In the genomic region with DNA sequence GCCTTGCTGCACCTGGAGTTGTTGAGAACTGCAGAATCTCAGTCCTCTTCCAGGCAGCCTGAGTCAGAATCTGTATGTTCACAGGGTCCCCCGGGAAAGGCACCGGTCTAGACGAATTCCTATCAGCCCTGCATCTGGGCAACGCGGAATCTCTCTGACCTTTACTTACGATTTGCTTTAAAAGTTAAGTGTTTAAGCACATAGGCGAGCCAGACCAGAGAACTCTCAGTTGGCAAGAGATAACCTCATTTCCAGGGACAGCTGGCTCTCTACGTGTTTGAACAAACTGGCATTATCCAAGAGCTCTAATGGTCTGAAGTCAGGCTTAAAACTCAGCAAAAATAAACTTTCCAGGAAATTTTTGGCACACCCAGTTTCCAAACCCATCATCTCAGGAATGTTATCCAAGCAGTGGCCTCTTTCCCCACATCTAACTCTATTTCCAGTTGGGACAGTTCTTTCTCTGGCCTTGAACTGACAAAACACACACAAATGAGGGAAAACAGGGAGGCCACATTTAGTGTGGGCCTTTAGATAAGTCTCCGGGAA, we compare ENCODE assay signal across 19 cellular contexts. TPM values are rescaled to one million over a fixed set of nuclear protein-coding genes. Genes with fewer than 3 reads are reported as not detected.
DNase-seq lines count a peak whose midpoint lies in the region; FAIRE-seq and TF ChIP-seq lines count a peak whose summit lies in the region.
"Had no signal": no experiment of that assay in that cellular context is flagged by ENCODE, and none has a peak within 500 bp of the region (broad histone marks: within the 10 kb centered on the region; RNA-seq: fewer than 3 reads in every experiment).

No MANE protein-coding gene starts in this region.

- intact Hi-C loops in endothelial cell of umbilical vein (cut with micrococcal nuclease), result loop anchor here (1.0 kb wide), 1 partner anchor 76 kb away; no protein-coding TSS in a partner anchor

- H3K18ac ChIP-seq in mesenchymal stem cell (ENCODE audit: low read depth in 1 of 2, low read length in 2 of 2) (peak overlapping the region; percentile 16 to 27), neuronal stem cell (ENCODE audit: low read length) (no peak overlapping the region)

- H3K9me1 ChIP-seq in endothelial cell of umbilical vein (replicated peaks; ENCODE audit: control insufficient read depth, extremely low read depth, insufficient read depth, low read length), result no peaks in the 10 kb centered on the region

- H3K27me3 ChIP-seq in endothelial cell of umbilical vein (ENCODE audit: control insufficient read depth in 2 of 2, insufficient read depth in 2 of 2, low read length in 2 of 2) (no peaks in the 10 kb centered on the region), mesenchymal stem cell (ENCODE audit: control insufficient read depth in 1 of 2, insufficient read depth in 1 of 2, low read length in 2 of 2) (peaks cover 4 to 32% of the 10 kb centered on the region in 2 experiments), neuronal stem cell (ENCODE audit: control insufficient read depth in 3 of 3, insufficient read depth in 3 of 3, low read depth in 1 of 3, low read length in 3 of 3) (peaks cover 0 to 6% (median 0%) of the 10 kb centered on the region in 3 experiments)

- H3K9ac ChIP-seq in endothelial cell of umbilical vein (replicated peaks; ENCODE audit: extremely low read depth, insufficient read depth, low read length) (no peak overlapping the region), mesenchymal stem cell (ENCODE audit: low read length) (no peak overlapping the region), neuronal stem cell (ENCODE audit: low read depth, low read length, poor library complexity) (no peak overlapping the region)

- no peak overlapping the region for H3K27ac ChIP-seq in endothelial cell of umbilical vein (ENCODE audit: insufficient read depth, low read depth, low read length)
- H3K27ac ChIP-seq in mesenchymal stem cell (ENCODE audit: low read length, poor library complexity, severe bottlenecking), result no peak overlapping the region
- H3K27ac ChIP-seq in neuronal stem cell (replicated peaks; ENCODE audit: low read length), result no peak overlapping the region
- H3K27ac ChIP-seq: heart right ventricle, PC-9 had no signal

- FAIRE-seq in endothelial cell of umbilical vein (lab: Jason Lieb, UNC), result peak; percentile 70
- FAIRE-seq: GM12891, keratinocyte had no signal

- no peaks in the 10 kb centered on the region for H3K9me3 Mint-ChIP-seq in T-helper 2 cell treated with Interferon-gamma antibody and Interleukin-4, amounts not matched to agents 5 μg/mL and 100 μg/mL, for 36 hours

- H3K4me3 ChIP-seq in endothelial cell of umbilical vein (replicated peaks in 1 of 3; ENCODE audit: insufficient read depth in 1 of 3, low read depth in 1 of 3, low read length in 3 of 3), result no peak overlapping the region
- H3K4me3 ChIP-seq in mesenchymal stem cell (ENCODE audit: insufficient read depth in 1 of 2, low read depth in 1 of 2, low read length in 2 of 2), result no peak overlapping the region
- H3K4me3 ChIP-seq in neuronal stem cell (ENCODE audit: low read length in 2 of 2), result no peak overlapping the region
- H3K4me3 ChIP-seq: heart right ventricle, PC-9 had no signal

- peaks cover 8% of the 10 kb centered on the region for H3K4me1 ChIP-seq in endothelial cell of umbilical vein (ENCODE audit: control insufficient read depth, extremely low read depth, insufficient read depth, low read length)
- H3K4me1 ChIP-seq in mesenchymal stem cell (ENCODE audit: control insufficient read depth, insufficient read depth, low read depth, low read length), result no peaks in the 10 kb centered on the region
- peaks cover 4 to 9% of the 10 kb centered on the region in 2 donors for H3K4me1 ChIP-seq in neuronal stem cell (ENCODE audit: control insufficient read depth in 2 of 2, insufficient read depth in 1 of 2, low read depth in 1 of 2, low read length in 2 of 2)

- H3K27ac Mint-ChIP-seq in T-helper 2 cell treated with Interferon-gamma antibody and Interleukin-4, amounts not matched to agents 5 μg/mL and 100 μg/mL, for 36 hours, result no peak overlapping the region
- H3K27ac Mint-ChIP-seq: activated CD4-positive, alpha-beta T cell treated with anti-CD3 and anti-CD28 coated beads, Interleukin-2, amount 10 ng/mL, durations not matched to agents 24 days and 14 days; activated naive CD4-positive, alpha-beta T cell treated with anti-CD3 and anti-CD28 coated beads, Interleukin-2, amount 10 ng/mL, durations not matched to agents 7 days and 5 days had no signal

- no peak overlapping the region for H4K8ac ChIP-seq in mesenchymal stem cell (ENCODE audit: low read length)
- no peak overlapping the region for H4K8ac ChIP-seq in neuronal stem cell (ENCODE audit: low read depth, low read length)

- H3K36me3 ChIP-seq in endothelial cell of umbilical vein (ENCODE audit: control insufficient read depth in 2 of 2, extremely low read depth in 1 of 2, insufficient read depth in 2 of 2, low read length in 2 of 2) (no peaks in the 10 kb centered on the region), mesenchymal stem cell (ENCODE audit: control insufficient read depth in 1 of 2, insufficient read depth in 2 of 2, low read depth in 1 of 2, low read length in 2 of 2) (no peaks in the 10 kb centered on the region), neuronal stem cell (replicated peaks in 1 of 2; ENCODE audit: control insufficient read depth in 2 of 2, insufficient read depth in 2 of 2, low read length in 2 of 2) (no peaks in the 10 kb centered on the region)
- H3K36me3 ChIP-seq: heart right ventricle had no signal

- H4K91ac ChIP-seq in mesenchymal stem cell (ENCODE audit: low read length) (no peak overlapping the region), neuronal stem cell (ENCODE audit: low read depth, low read length, poor library complexity) (no peak overlapping the region)

- H2BK5ac ChIP-seq in mesenchymal stem cell (ENCODE audit: low read depth, low read length, poor library complexity, severe bottlenecking), result no peak overlapping the region
- no peak overlapping the region for H2BK5ac ChIP-seq in neuronal stem cell (ENCODE audit: low read length)

- H2BK12ac ChIP-seq in mesenchymal stem cell (ENCODE audit: low read length in 2 of 2) (peak overlapping the region in 1 of 2 experiments; percentile 77), neuronal stem cell (ENCODE audit: low read length) (no peak overlapping the region)

- H3K79me1 ChIP-seq in mesenchymal stem cell (replicated peaks; ENCODE audit: low read length, poor library complexity, severe bottlenecking), result no peaks in the 10 kb centered on the region
- H3K79me1 ChIP-seq in neuronal stem cell (ENCODE audit: low read depth, low read length), result no peaks in the 10 kb centered on the region

- H2AK5ac ChIP-seq in mesenchymal stem cell (ENCODE audit: low read length, severe bottlenecking) (no peak overlapping the region), neuronal stem cell (ENCODE audit: low read depth, low read length) (no peak overlapping the region)

- peak; percentile 41 for DNase-seq in AG20443 (ENCODE audit: low spot score)
- peak; percentile 21 for DNase-seq in NCI-H446 treated with DMSO at 0.1 percent for 48 hours (lab: John Stamatoyannopoulos, UW)
- DNase-seq in endothelial cell of umbilical vein (ENCODE audit: low read depth, low spot score), result peak; percentile 66
- DNase-seq in mesenchymal stem cell, result peak; percentile 49
- DNase-seq in HT-29 (ENCODE audit: low spot score), result no peak
- no peak for DNase-seq in neuronal stem cell (ENCODE audit: low spot score)
- no peak for DNase-seq in NCI-H345 treated with DMSO at 0.1 percent for 48 hours (lab: John Stamatoyannopoulos, UW; ENCODE audit: unreplicated experiment)
- DNase-seq in T-helper 2 cell treated with Interferon-gamma antibody and Interleukin-4, amounts not matched to agents 5 μg/mL and 100 μg/mL, for 36 hours (ENCODE audit: low spot score), result no peak
- DNase-seq: activated CD4-positive, alpha-beta T cell treated with anti-CD3 and anti-CD28 coated beads, Interleukin-2, amount 10 ng/mL, durations not matched to agents 24 days and 14 days; activated naive CD4-positive, alpha-beta T cell treated with anti-CD3 and anti-CD28 coated beads, Interleukin-2, amount 10 ng/mL, durations not matched to agents 7 days and 5 days; heart right ventricle; MM.1S; NCI-H1930; NCI-H69; occipital lobe; PC-9; stimulated activated CD4-positive, alpha-beta T cell treated with anti-CD3 and anti-CD28 coated beads, Interleukin-4, amount 100 ng/mL, for 24 hours had no signal

- H2BK120ac ChIP-seq in mesenchymal stem cell (ENCODE audit: low read depth, low read length) (no peak overlapping the region), neuronal stem cell (ENCODE audit: low read depth, low read length) (no peak overlapping the region)

- BruUV-seq in endothelial cell of umbilical vein (replicated peaks; lab: Mats Ljungman, UMichigan), result no TSS peak

- TF ChIP-seq CTCF in endothelial cell of umbilical vein (IDR thresholded peaks at IDR 0.05; ENCODE audit: extremely low read depth in 1 of 2, insufficient read depth in 1 of 2, low read depth in 1 of 2, low read length in 2 of 2), result no peak

- no peaks in the 10 kb centered on the region for H3K36me3 Mint-ChIP-seq in T-helper 2 cell treated with Interferon-gamma antibody and Interleukin-4, amounts not matched to agents 5 μg/mL and 100 μg/mL, for 36 hours (ENCODE audit: low read depth)
- H3K36me3 Mint-ChIP-seq: activated naive CD4-positive, alpha-beta T cell treated with anti-CD3 and anti-CD28 coated beads, Interleukin-2, amount 10 ng/mL, durations not matched to agents 7 days and 5 days had no signal

- POLR2A ChIA-PET in endothelial cell of umbilical vein (lab: Charles Lee), result no interaction called here

- no peak overlapping the region for H3K4me2 ChIP-seq in endothelial cell of umbilical vein (ENCODE audit: insufficient read depth, low read length)
- no peak overlapping the region for H3K4me2 ChIP-seq in mesenchymal stem cell (ENCODE audit: low read length, poor library complexity, severe bottlenecking)
- no peak overlapping the region for H3K4me2 ChIP-seq in neuronal stem cell (ENCODE audit: insufficient read depth, low read length, poor library complexity, severe bottlenecking)
- H3K4me2 ChIP-seq: PC-9 had no signal

- dilution Hi-C loops in endothelial cell of umbilical vein (cut with MboI; ENCODE audit: extremely low pct_ligation_motif_present, low sequenced_read_pairs), result no loop called here

- H3K14ac ChIP-seq in mesenchymal stem cell (ENCODE audit: low read length in 2 of 2), result no peak overlapping the region
- no peak overlapping the region for H3K14ac ChIP-seq in neuronal stem cell (ENCODE audit: low read length)

- no peaks in the 10 kb centered on the region for H4K20me1 ChIP-seq in endothelial cell of umbilical vein (replicated peaks; ENCODE audit: control insufficient read depth, extremely low read depth, insufficient read depth, low read length)

- peaks cover 13% of the 10 kb centered on the region for H3K4me1 Mint-ChIP-seq in T-helper 2 cell treated with Interferon-gamma antibody and Interleukin-4, amounts not matched to agents 5 μg/mL and 100 μg/mL, for 36 hours (ENCODE audit: low read depth)

- no peak overlapping the region for H3K4ac ChIP-seq in mesenchymal stem cell (ENCODE audit: low read depth in 1 of 2, low read length in 2 of 2)
- H3K4ac ChIP-seq in neuronal stem cell (ENCODE audit: low read length), result no peak overlapping the region

- H2BK15ac ChIP-seq in mesenchymal stem cell (ENCODE audit: low read depth, poor library complexity, severe bottlenecking), result no peak overlapping the region
- no peak overlapping the region for H2BK15ac ChIP-seq in neuronal stem cell (ENCODE audit: low read length)

- H3K23ac ChIP-seq in mesenchymal stem cell (ENCODE audit: low read length in 2 of 2), result no peak overlapping the region
- no peak overlapping the region for H3K23ac ChIP-seq in neuronal stem cell (ENCODE audit: low read depth, low read length, poor library complexity)

- no peaks in the 10 kb centered on the region for H3K79me2 ChIP-seq in endothelial cell of umbilical vein (ENCODE audit: control insufficient read depth, insufficient read depth, low read length)

- H3K4me3 Mint-ChIP-seq in T-helper 2 cell treated with Interferon-gamma antibody and Interleukin-4, amounts not matched to agents 5 μg/mL and 100 μg/mL, for 36 hours, result no peak overlapping the region
- H3K4me3 Mint-ChIP-seq: activated CD4-positive, alpha-beta T cell treated with anti-CD3 and anti-CD28 coated beads, Interleukin-2, amount 10 ng/mL, durations not matched to agents 24 days and 14 days; activated naive CD4-positive, alpha-beta T cell treated with anti-CD3 and anti-CD28 coated beads, Interleukin-2, amount 10 ng/mL, durations not matched to agents 7 days and 5 days had no signal

- H3K27me3 Mint-ChIP-seq in T-helper 2 cell treated with Interferon-gamma antibody and Interleukin-4, amounts not matched to agents 5 μg/mL and 100 μg/mL, for 36 hours (ENCODE audit: low read depth), result peaks cover 3% of the 10 kb centered on the region

- WGBS in mesenchymal stem cell, result 26% methylated on average over 9 of the region's 9 CpGs
- no CpG with 5 or more reads among the region's 9 CpGs for WGBS in neuronal stem cell (ENCODE audit: extremely low coverage in 2 of 2, insufficient read length in 2 of 2, insufficient replicate concordance in 1 of 2), 2 donors

- H2AFZ ChIP-seq in endothelial cell of umbilical vein (ENCODE audit: low read depth, low read length) (no peak overlapping the region), mesenchymal stem cell (ENCODE audit: low read depth, low read length) (no peak overlapping the region), neuronal stem cell (ENCODE audit: low read length) (no peak overlapping the region)
- H2AFZ ChIP-seq: PC-9 had no signal

- CTCF ChIA-PET in endothelial cell of umbilical vein (lab: Charles Lee), result interaction anchor here (1.6 kb wide), 1 partner anchor 126 kb away, joined by 3 read pairs; no protein-coding TSS in a partner anchor

- H3K9me3 ChIP-seq in endothelial cell of umbilical vein (replicated peaks; ENCODE audit: control insufficient read depth, insufficient read depth, low read length) (no peaks in the 10 kb centered on the region), mesenchymal stem cell (ENCODE audit: control insufficient read depth, low read length) (no peaks in the 10 kb centered on the region), neuronal stem cell (replicated peaks in 1 of 2; ENCODE audit: control insufficient read depth in 2 of 2, insufficient read depth in 1 of 2, low read depth in 1 of 2, low read length in 2 of 2) (peaks cover 0 to 4% of the 10 kb centered on the region in 2 donors)

- no peak for TF ChIP-seq POLR2A in endothelial cell of umbilical vein (IDR thresholded peaks at IDR 0.05; ENCODE audit: low read depth, low read length)

RNA-seq across cellular contexts. Expression of gene HES1, which starts 53.4 kb away (rescaled TPM):
- total RNA-seq in endothelial cell of umbilical vein, result 42.0 and 60.5 TPM in 2 replicates
- polyA plus RNA-seq in endothelial cell of umbilical vein, result 107 and 210 TPM in 2 replicates
- polyA plus RNA-seq in endothelial cell of umbilical vein (2011; cell fraction: cytosol; rRNA removed), result 174 and 181 TPM in 2 replicates
- polyA plus RNA-seq in endothelial cell of umbilical vein (2011; cell fraction: nucleus; rRNA removed), result 490 and 585 TPM in 2 replicates
- polyA plus RNA-seq in endothelial cell of umbilical vein (2012), result 113 and 202 TPM in 2 replicates
- 33.7 and 77.6 TPM in 2 replicates for polyA minus RNA-seq in endothelial cell of umbilical vein
- polyA minus RNA-seq in endothelial cell of umbilical vein (2011; cell fraction: cytosol; rRNA and poly(A)+ RNA removed), result 16.0 TPM
- polyA minus RNA-seq in endothelial cell of umbilical vein (2011; cell fraction: nucleus; rRNA and poly(A)+ RNA removed), result 291 and 514 TPM in 2 replicates
- polyA plus RNA-seq in mesenchymal stem cell (2013, experiment 1 of 2), result 194 TPM
- polyA plus RNA-seq in mesenchymal stem cell (2013, experiment 2 of 2), result 184 TPM
- 543 and 595 TPM in 2 replicates for total RNA-seq in HT-29 (2014; rRNA removed; shearing (Covaris generic))
- 29.1 TPM for polyA plus RNA-seq in neuronal stem cell (2013, experiment 1 of 2)
- 30.9 TPM for polyA plus RNA-seq in neuronal stem cell (2013, experiment 2 of 2)

Comparison
In these comparisons a context has a peak if more than half of its experiments do, and no peak if none do; other contexts are left out.
1. DNase-seq: peak in AG20443 (single experiment), NCI-H446 treated with DMSO at 0.1 percent for 48 hours (single experiment), endothelial cell of umbilical vein (single experiment) and mesenchymal stem cell (single experiment); none in HT-29 (single experiment), neuronal stem cell (single experiment), NCI-H345 treated with DMSO at 0.1 percent for 48 hours (single experiment) and T-helper 2 cell treated with Interferon-gamma antibody and Interleukin-4, amounts not matched to agents 5 μg/mL and 100 μg/mL, for 36 hours (single experiment).